ENCODE assay signal across 8 cellular contexts in the genomic region with DNA sequence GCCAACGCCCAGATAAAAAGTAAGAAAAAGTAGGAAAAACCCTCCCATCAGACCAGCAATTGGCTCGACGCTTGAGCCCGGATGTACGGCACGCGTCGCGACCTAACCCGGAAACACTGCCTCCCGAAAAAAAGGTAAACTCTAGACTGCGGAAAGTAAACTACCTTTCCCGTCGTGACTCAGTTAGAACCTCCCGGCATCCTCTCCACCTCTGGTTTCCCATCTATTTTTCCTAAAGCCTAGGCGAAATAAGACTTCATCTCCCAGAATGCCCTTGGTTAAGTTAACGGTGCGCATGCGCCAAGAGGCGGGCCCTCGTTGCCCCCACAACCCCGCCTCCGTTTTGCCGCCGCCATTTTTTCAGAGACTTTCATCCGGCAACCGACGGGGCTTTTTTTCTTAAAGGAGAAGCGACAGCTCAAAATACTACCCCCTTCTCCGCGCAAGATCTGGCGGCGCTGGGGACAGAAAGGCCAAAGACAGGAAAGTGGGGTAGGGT. TPM values are rescaled to one million over a fixed set of nuclear protein-coding genes. Genes with fewer than 3 reads are reported as not detected.
DNase-seq lines count a peak whose midpoint lies in the region; ATAC-seq, FAIRE-seq and TF ChIP-seq lines count a peak whose summit lies in the region.

No MANE protein-coding gene starts in this region.

- H3K9me3 ChIP-seq in pancreas (no peaks in the 10 kb centered on the region), tibial artery (no peaks in the 10 kb centered on the region)

- H3K27ac ChIP-seq in pancreas (peak overlapping the region; percentile 98 to 100 (median 99)), tibial artery (peak overlapping the region; percentile 100)

- H3K36me3 ChIP-seq in pancreas (no peaks in the 10 kb centered on the region), tibial artery (peaks cover 0 to 4% (median 0%) of the 10 kb centered on the region in 3 donors)

- peak overlapping the region; percentile 66 to 96 (median 92) for H3K4me3 ChIP-seq in pancreas
- H3K4me3 ChIP-seq in tibial artery: peak overlapping the region; percentile 90 to 98

- WGBS in pancreas, 2 donors: 0% methylated on average over 33 of the region's 33 CpGs

- peaks cover 40 to 57% (median 48%) of the 10 kb centered on the region in 3 donors for H3K4me1 ChIP-seq in pancreas
- H3K4me1 ChIP-seq in tibial artery: peaks cover 0 to 73% (median 51%) of the 10 kb centered on the region in 4 donors

- no peak for ATAC-seq in activated CD4-positive, CD25-positive, alpha-beta regulatory T cell treated with anti-CD3 and anti-CD28 coated beads, Interleukin-2, amount 50 U/mL, for 24 hours
- peak; percentile 70 to 84 (median 74) for ATAC-seq in pancreas

- peak; percentile 81 to 86 (median 84) for DNase-seq in activated CD4-positive, CD25-positive, alpha-beta regulatory T cell (lab: John Stamatoyannopoulos, UW)
- DNase-seq in NCI-H1436 treated with DMSO at 0.1 percent for 48 hours (lab: John Stamatoyannopoulos, UW): peak; percentile 96
- peak; percentile 90 for DNase-seq in T follicular helper cell (ENCODE audit: low read depth)
- DNase-seq in amniotic epithelial cell (ENCODE audit: low read depth): peak; percentile 99
- peak; percentile 97 for DNase-seq in cardiac septum (ENCODE audit: low spot score)
- DNase-seq in pancreas: peak; percentile 94 to 97 (median 96)
- peak; percentile 94 to 98 for DNase-seq in tibial artery

- intact Hi-C loops in cardiac septum (cut with DNase I): loop anchor here (2.0 to 5.0 kb wide), 3 partner anchors 49 to 1011 kb away; a partner anchor contains a TSS
- intact Hi-C loops in pancreas (cut with DNase I): loop anchor here in 1 of 3 donors (10.0 kb wide), 1 partner anchor 97 kb away; no protein-coding TSS in a partner anchor
- intact Hi-C loops in tibial artery (cut with DNase I; ENCODE audit: low total_unique reads): loop anchor here (5.0 to 10.0 kb wide), 2 partner anchors 97 to 911 kb away; a partner anchor contains a TSS

- TF ChIP-seq CTCF in pancreas (IDR thresholded peaks at IDR 0.05): no peak
- no peak for TF ChIP-seq CTCF in tibial artery (IDR thresholded peaks at IDR 0.05)

- FAIRE-seq in pancreas (lab: Jason Lieb, UNC): peak; percentile 98

- H3K27me3 ChIP-seq in pancreas: no peaks in the 10 kb centered on the region
- no peaks in the 10 kb centered on the region for H3K27me3 ChIP-seq in tibial artery

RNA-seq across cellular contexts. Expression of a gene that starts 0.7 kb away (rescaled TPM):
- total RNA-seq in cardiac septum (63.1 TPM), pancreas (10 to 100 TPM; 14.2 to 23.0 (median 21.0) TPM)
- polyA plus RNA-seq in pancreas: 10 to 100 TPM in 1 of 2 donors, 1 to 10 TPM in 1; 6.3 to 12.6 TPM

RNA-seq across cellular contexts. Expression of a gene that starts 2.5 kb away (rescaled TPM):
- total RNA-seq in cardiac septum (4.4 TPM), pancreas (10 to 100 TPM in 1 of 6 donors, 1 to 10 TPM in 5; 3.2 to 10.4 (median 5.5) TPM)
- 1 to 10 TPM; 4.6 to 5.1 TPM for polyA plus RNA-seq in pancreas

RNA-seq across cellular contexts. Expression of a gene that starts 44.3 kb away (rescaled TPM):
- total RNA-seq in cardiac septum (1.3 TPM), pancreas (under 1 TPM; 0.31 to 0.63 (median 0.51) TPM)
- polyA plus RNA-seq in pancreas: under 1 TPM; 0.28 to 0.30 TPM

Comparison
In these comparisons a context has a peak if more than half of its experiments do, and no peak if none do; other contexts are left out.
1. ATAC-seq: peak in pancreas (4 of 4); none in activated CD4-positive, CD25-positive, alpha-beta regulatory T cell treated with anti-CD3 and anti-CD28 coated beads, Interleukin-2, amount 50 U/mL, for 24 hours (0 of 2).
2. Peak in every context shown above with its lines, with median percentiles within 50 percentile points of each other: DNase-seq.